8 cellular contexts compared by ENCODE assay signal in the genomic region with DNA sequence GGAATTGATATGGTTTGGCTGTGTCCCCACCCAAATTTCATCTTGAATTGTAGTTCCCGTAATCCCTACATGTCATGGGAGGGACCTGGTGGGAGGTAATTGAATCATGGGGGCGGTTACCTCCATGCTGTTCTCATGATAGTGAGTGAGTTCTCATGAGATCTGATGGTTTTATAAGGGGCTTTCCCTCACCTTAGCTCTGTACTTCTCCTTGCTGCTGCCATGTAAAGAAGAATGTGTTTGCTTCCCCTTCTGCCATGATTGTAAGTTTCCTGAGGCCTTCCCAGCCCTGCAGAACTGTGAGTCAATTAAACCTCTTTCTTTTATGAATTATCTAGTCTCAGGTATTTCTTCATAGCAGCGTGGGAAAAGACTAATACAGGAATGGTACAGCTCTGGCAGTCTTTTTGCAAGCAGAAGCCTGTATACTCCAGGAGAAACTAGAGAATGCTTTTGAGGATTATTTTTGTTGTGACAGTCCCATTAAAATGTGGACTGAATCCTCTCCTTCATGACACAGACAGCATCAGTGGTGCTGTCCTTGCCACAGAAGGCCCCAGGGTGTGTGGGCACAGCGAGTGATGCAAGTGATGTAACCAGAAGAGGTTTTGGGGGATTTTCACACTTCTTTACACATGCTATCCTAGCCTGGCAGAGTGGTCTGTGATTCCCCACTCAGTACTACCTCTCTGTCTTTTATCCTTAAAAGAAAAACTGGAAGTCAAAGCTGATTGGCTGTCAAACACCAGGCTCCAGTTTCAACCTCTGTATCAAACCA. TPM values are rescaled to one million over a fixed set of nuclear protein-coding genes. Genes with fewer than 3 reads are reported as not detected.
A peak's percentile ranks its signal among the peaks of the same experiment; 100 is the strongest.
DNase-seq lines count a peak whose midpoint lies in the region; ATAC-seq and TF ChIP-seq lines count a peak whose summit lies in the region.
"Not testable (repeated sequence)": the region's sequence is repeated elsewhere in the genome, so short reads cannot be mapped to it uniquely, and the experiment has no call there.

No MANE protein-coding gene starts in this region.

- not testable (repeated sequence) for H3K4me3 ChIP-seq in GM23338, psoas muscle

- not testable (repeated sequence) for H3K79me2 ChIP-seq in GM23338 (replicated peaks; ENCODE audit: insufficient read depth)

- H3F3A ChIP-seq in GM23338 (replicated peaks; ENCODE audit: low read depth), result not testable (repeated sequence)

- CTCF ChIA-PET in WTC11 (lab: Charles Lee), result interaction anchor here (0.6 kb wide), 1 partner anchor 21 kb away, joined by 6 read pairs; no protein-coding TSS in a partner anchor

- H3K27me3 Mint-ChIP-seq in GM23338 (ENCODE audit: insufficient read depth, low read depth, poor library complexity); IgD-negative memory B cell; WTC11 (ENCODE audit: low read depth); effector memory CD8-positive, alpha-beta T cell; stimulated activated naive CD8-positive, alpha-beta T cell treated with anti-CD3 and anti-CD28 coated beads, Interleukin-15, amount 100 ng/mL, for 72 hours: not testable (repeated sequence)

- TF ChIP-seq CTCF in GM23338 (conservative IDR thresholded peaks at IDR 0.05; ENCODE audit: low read depth in 2 of 2); WTC11 (IDR thresholded peaks at IDR 0.05); psoas muscle (IDR thresholded peaks at IDR 0.05): not testable (repeated sequence)

- POLR2A ChIA-PET in WTC11 (lab: Charles Lee), result not testable (repeated sequence)

- H3K4me1 Mint-ChIP-seq in GM23338, result peaks cover 41% of the 10 kb centered on the region
- H3K4me1 Mint-ChIP-seq in IgD-negative memory B cell, result peaks cover 43 to 73% (median 67%) of the 10 kb centered on the region in 3 donors
- peaks cover 62% of the 10 kb centered on the region for H3K4me1 Mint-ChIP-seq in WTC11
- peaks cover 63 to 74% of the 10 kb centered on the region in 2 donors for H3K4me1 Mint-ChIP-seq in effector memory CD8-positive, alpha-beta T cell (ENCODE audit: low read depth in 2 of 2)
- H3K4me1 Mint-ChIP-seq in stimulated activated naive CD8-positive, alpha-beta T cell treated with anti-CD3 and anti-CD28 coated beads, Interleukin-15, amount 100 ng/mL, for 72 hours, result peaks cover 89% of the 10 kb centered on the region

- intact Hi-C loops in psoas muscle (cut with DNase I), result not testable (repeated sequence)

- WGBS in psoas muscle, 3 donors, result 54 to 77% (median 67%) methylated on average over 4 of the region's 4 CpGs

- H3K9me3 ChIP-seq in psoas muscle, result not testable (repeated sequence)

- H3K27ac ChIP-seq in GM23338 (ENCODE audit: low read depth), result not testable (repeated sequence)
- H3K27ac ChIP-seq in psoas muscle, result peak overlapping the region; percentile 84

- peak; percentile 31; the same call in 2 of the 3 replicates for ATAC-seq in GM23338
- ATAC-seq in WTC11, result not testable (repeated sequence)
- peak; percentile 78 for ATAC-seq in effector memory CD8-positive, alpha-beta T cell (replicated peaks)
- ATAC-seq in psoas muscle, result peak in 3 of 4 donors; percentile 23 to 53 (median 26)
- peak; percentile 86 for ATAC-seq in stimulated activated naive CD8-positive, alpha-beta T cell treated with anti-CD3 and anti-CD28 coated beads, Interleukin-15, amount 100 ng/mL, for 72 hours

- H3K27ac Mint-ChIP-seq in GM23338, result not testable (repeated sequence)
- H3K27ac Mint-ChIP-seq in IgD-negative memory B cell, result peak overlapping the region in 2 of 3 donors; percentile 59 to 83
- H3K27ac Mint-ChIP-seq in WTC11, result peak overlapping the region; percentile 80; the same call in 1 of the 2 replicates
- peak overlapping the region; percentile 71 to 86 for H3K27ac Mint-ChIP-seq in effector memory CD8-positive, alpha-beta T cell
- peak overlapping the region; percentile 93 to 96 for H3K27ac Mint-ChIP-seq in stimulated activated naive CD8-positive, alpha-beta T cell treated with anti-CD3 and anti-CD28 coated beads, Interleukin-15, amount 100 ng/mL, for 72 hours

- H4K20me1 ChIP-seq in GM23338 (replicated peaks; ENCODE audit: insufficient read depth), result not testable (repeated sequence)

- not testable (repeated sequence) for H3K27me3 ChIP-seq in GM23338 (ENCODE audit: insufficient read depth); psoas muscle (ENCODE audit: insufficient read depth in 3 of 3, low read length in 2 of 3)

- in situ Hi-C loops in G401 (cut with HindIII; ENCODE audit: low sequenced_read_pairs), result not testable (repeated sequence)

- not testable (repeated sequence) for H3K4me2 ChIP-seq in GM23338

- not testable (repeated sequence) for H3K36me3 Mint-ChIP-seq in GM23338 (ENCODE audit: low read depth); IgD-negative memory B cell; WTC11; effector memory CD8-positive, alpha-beta T cell (ENCODE audit: insufficient read depth)

- H3K4me3 Mint-ChIP-seq in GM23338, WTC11: not testable (repeated sequence)
- H3K4me3 Mint-ChIP-seq in IgD-negative memory B cell, result peak overlapping the region in 2 of 4 donors; percentile 58 to 82
- H3K4me3 Mint-ChIP-seq in effector memory CD8-positive, alpha-beta T cell, result peak overlapping the region; percentile 41 to 69
- peak overlapping the region; percentile 66 to 67 for H3K4me3 Mint-ChIP-seq in stimulated activated naive CD8-positive, alpha-beta T cell treated with anti-CD3 and anti-CD28 coated beads, Interleukin-15, amount 100 ng/mL, for 72 hours

- peak; percentile 68 for DNase-seq in G401 (ENCODE audit: low spot score)
- DNase-seq in GM23338 (ENCODE audit: low spot score); WTC11 (ENCODE audit: low spot score); psoas muscle: not testable (repeated sequence)
- DNase-seq in activated T-helper 9 cell treated with anti-CD3 and anti-CD28 coated beads, Interleukin-2, amount 50 U/mL, for 16 hours (ENCODE audit: low read depth), result peak; percentile 26
- peak in 1 of 3 experiments; percentile 28 for DNase-seq in effector memory CD8-positive, alpha-beta T cell
- peak; percentile 54 to 77 for DNase-seq in stimulated activated naive CD8-positive, alpha-beta T cell treated with anti-CD3 and anti-CD28 coated beads, Interleukin-15, amount 100 ng/mL, for 72 hours

- H3K36me3 ChIP-seq in GM23338 (ENCODE audit: insufficient read depth); psoas muscle (ENCODE audit: insufficient read depth in 1 of 2, low read depth in 1 of 2): not testable (repeated sequence)

- not testable (repeated sequence) for H3K9me3 Mint-ChIP-seq in GM23338; IgD-negative memory B cell; WTC11; effector memory CD8-positive, alpha-beta T cell; stimulated activated naive CD8-positive, alpha-beta T cell treated with anti-CD3 and anti-CD28 coated beads, Interleukin-15, amount 100 ng/mL, for 72 hours

- not testable (repeated sequence) for H3K9me2 ChIP-seq in GM23338 (ENCODE audit: insufficient read depth)

- H3K4me1 ChIP-seq in GM23338 (ENCODE audit: insufficient read depth) (peaks cover 31% of the 10 kb centered on the region), psoas muscle (peaks cover 88% of the 10 kb centered on the region)

- not testable (repeated sequence) for H2AFZ ChIP-seq in GM23338

RNA-seq across cellular contexts. Expression of a gene that starts 20.1 kb away (rescaled TPM):
- total RNA-seq in G401 (2014; rRNA removed; shearing (Covaris generic)), result not detected in 2 replicates
- total RNA-seq in GM23338 (2014; rRNA removed; shearing (Covaris generic)), result 9.2 and 9.7 TPM in 2 replicates
- polyA plus RNA-seq in GM23338 (2016; fragmentation: Nextera tagmentation; extraction: Ambion mirVana), result 1.3 and 1.6 TPM in 2 replicates
- polyA plus RNA-seq in IgD-negative memory B cell, result 43.4 TPM
- total RNA-seq in WTC11 (2021), result 9.1 to 11.8 TPM (median 10.4 TPM) in 3 replicates
- 10 to 100 TPM; 16.4 to 32.7 (median 23.5) TPM for total RNA-seq in psoas muscle
- polyA plus RNA-seq in psoas muscle, result 10 to 100 TPM in 2 of 3 donors, 1 to 10 TPM in 1; 4.2 to 23.2 (median 14.0) TPM

Comparison
In these comparisons a context has a peak if more than half of its experiments do, and no peak if none do; other contexts are left out.
1. RNA of a gene that starts 20.1 kb away (total RNA-seq): 16.4 to 32.7 TPM in psoas muscle, 9.1 to 11.8 TPM in WTC11 and 9.2 to 9.7 TPM in GM23338; not detected in G401; every median in the first group is over 10 times any median in the second.